21 cellular contexts compared by ENCODE assay signal in the genomic region with DNA sequence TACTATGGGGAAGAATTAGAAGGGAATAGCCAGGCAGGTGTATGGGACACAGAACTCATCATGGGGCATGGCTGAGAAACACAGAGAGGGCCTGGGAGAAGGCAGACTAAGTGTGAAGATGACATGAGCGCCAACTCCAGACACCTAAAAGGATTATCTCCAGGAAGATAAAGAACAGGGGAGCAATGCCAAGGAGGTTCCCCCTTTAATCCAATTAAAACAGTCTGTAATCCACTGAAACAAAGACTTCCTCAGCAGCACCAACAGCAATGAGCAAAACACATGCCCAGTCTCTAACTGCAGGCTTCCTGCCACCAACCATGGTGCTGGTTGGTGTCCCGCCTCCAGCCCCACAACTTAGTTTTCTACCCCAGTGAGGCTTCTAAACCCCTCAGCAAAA.
"Had no signal": no experiment of that assay in that cellular context is flagged by ENCODE, and none has a peak within 500 bp of the region (broad histone marks: within the 10 kb centered on the region; RNA-seq: fewer than 3 reads in every experiment).

No MANE protein-coding gene starts in this region.

- DNase-seq: activated B cell treated with CpG ODN at 0.5 μM for 24 hours; activated CD4-positive, alpha-beta T cell treated with anti-CD3 and anti-CD28 coated beads for 36 hours; activated CD4-positive, alpha-beta T cell treated with anti-CD3 and anti-CD28 coated beads, Interleukin-2, amount 50 U/mL, for 48 hours; effector CD4-positive, alpha-beta T cell; foreskin keratinocyte; kidney glomerular epithelial cell; left ventricle myocardium inferior; retina; sigmoid colon; stimulated activated CD4-positive, alpha-beta T cell treated with anti-CD3 and anti-CD28 coated beads, Interleukin-2, amount 100 ng/mL, for 48 hours; stimulated activated CD8-positive, alpha-beta memory T cell treated with anti-CD3 and anti-CD28 coated beads, Interleukin-4, amount 100 ng/mL, for 48 hours; stimulated activated naive B cell treated with anti-CD40 and anti-IgM and Interleukin-4, amounts not matched to agents 10 μg/mL and 1 μg/mL and 100 μg/mL, for 72 hours; T-helper 9 cell had no signal

- H3K4me1 ChIP-seq: foreskin keratinocyte had no signal

- H3K9me3 ChIP-seq: left ventricle myocardium inferior, sigmoid colon, thoracic aorta had no signal

- H3K4me3 Mint-ChIP-seq: activated B cell treated with CpG ODN at 0.5 μM for 24 hours; activated CD4-positive, alpha-beta T cell treated with anti-CD3 and anti-CD28 coated beads for 36 hours; activated T-helper 1 cell treated with anti-CD3 and anti-CD28 coated beads, Interleukin-12 subunit alpha, Interleukin-12 subunit beta, Interleukin-2, Interleukin-4 antibody, amounts not matched to agents 30 ng/mL and 10 ng/mL and 1 ng/mL, durations not matched to agents 14 hours and 24 hours and 36 hours; central memory CD8-positive, alpha-beta T cell; natural killer cell treated with Interleukin-12 subunit alpha and Interleukin-12 subunit beta and Interleukin-15 and Interleukin-18, amount 100 ng/mL, for 72 hours; stimulated activated naive B cell treated with anti-CD40 and anti-IgM and Interleukin-4, amounts not matched to agents 10 μg/mL and 1 μg/mL and 100 μg/mL, for 72 hours; type B pancreatic cell had no signal

- H3K36me3 ChIP-seq: left ventricle myocardium inferior, sigmoid colon, thoracic aorta had no signal

- H3K4me3 ChIP-seq: left ventricle myocardium inferior, sigmoid colon, smooth muscle cell, thoracic aorta had no signal

- H3K27ac Mint-ChIP-seq: activated B cell treated with CpG ODN at 0.5 μM for 24 hours; activated CD4-positive, alpha-beta T cell treated with anti-CD3 and anti-CD28 coated beads for 36 hours; activated naive CD4-positive, alpha-beta T cell treated with anti-CD3 and anti-CD28 coated beads, Interleukin-2, amount 50 U/mL, for 72 hours; activated T-helper 1 cell treated with anti-CD3 and anti-CD28 coated beads, Interleukin-12 subunit alpha, Interleukin-12 subunit beta, Interleukin-2, Interleukin-4 antibody, amounts not matched to agents 30 ng/mL and 10 ng/mL and 1 ng/mL, durations not matched to agents 14 hours and 24 hours and 36 hours; natural killer cell treated with Interleukin-12 subunit alpha and Interleukin-12 subunit beta and Interleukin-15 and Interleukin-18, amount 100 ng/mL, for 72 hours; progenitor cell of endocrine pancreas; stimulated activated naive B cell treated with anti-CD40 and anti-IgM and Interleukin-4, amounts not matched to agents 10 μg/mL and 1 μg/mL and 100 μg/mL, for 72 hours; type B pancreatic cell had no signal

- H3K36me3 Mint-ChIP-seq: activated naive CD4-positive, alpha-beta T cell treated with anti-CD3 and anti-CD28 coated beads, Interleukin-2, amount 50 U/mL, for 72 hours; natural killer cell treated with Interleukin-12 subunit alpha and Interleukin-12 subunit beta and Interleukin-15 and Interleukin-18, amount 100 ng/mL, for 72 hours; stimulated activated naive B cell treated with anti-CD40 and anti-IgM and Interleukin-4, amounts not matched to agents 10 μg/mL and 1 μg/mL and 100 μg/mL, for 72 hours; type B pancreatic cell had no signal

- H3K9me3 Mint-ChIP-seq: activated T-helper 1 cell treated with anti-CD3 and anti-CD28 coated beads, Interleukin-12 subunit alpha, Interleukin-12 subunit beta, Interleukin-2, Interleukin-4 antibody, amounts not matched to agents 30 ng/mL and 10 ng/mL and 1 ng/mL, durations not matched to agents 14 hours and 24 hours and 36 hours; central memory CD8-positive, alpha-beta T cell; natural killer cell treated with Interleukin-12 subunit alpha and Interleukin-12 subunit beta and Interleukin-15 and Interleukin-18, amount 100 ng/mL, for 72 hours had no signal

- H3K4me1 Mint-ChIP-seq: activated CD4-positive, alpha-beta T cell treated with anti-CD3 and anti-CD28 coated beads for 36 hours; central memory CD8-positive, alpha-beta T cell; stimulated activated naive B cell treated with anti-CD40 and anti-IgM and Interleukin-4, amounts not matched to agents 10 μg/mL and 1 μg/mL and 100 μg/mL, for 72 hours had no signal

- H3K27ac ChIP-seq: foreskin keratinocyte, left ventricle myocardium inferior, sigmoid colon, thoracic aorta had no signal
